ENCODE assay signal across 15 cellular contexts in genomic region chr19:20471441-20471840, GRCh38.
DNase-seq lines count a peak whose midpoint lies in the region; ATAC-seq and TF ChIP-seq lines count a peak whose summit lies in the region.
"Had no signal": no experiment of that assay in that cellular context is flagged by ENCODE, and none has a peak within 500 bp of the region (broad histone marks: within the 10 kb centered on the region; RNA-seq: fewer than 3 reads in every experiment).

No MANE protein-coding gene starts in this region.

- H3K4me3 Mint-ChIP-seq in GM23338, result no peak overlapping the region
- H3K4me3 Mint-ChIP-seq: CD4-positive, alpha-beta memory T cell had no signal

- H3K4me3 ChIP-seq in GM23338 (no peak overlapping the region), lung (no peak overlapping the region), upper lobe of right lung (peak overlapping the region; percentile 13)

- H3K27me3 ChIP-seq in GM23338 (ENCODE audit: insufficient read depth), result no peaks in the 10 kb centered on the region
- H3K27me3 ChIP-seq in lung (ENCODE audit: control insufficient read depth, insufficient read depth), result no peaks in the 10 kb centered on the region
- no peaks in the 10 kb centered on the region for H3K27me3 ChIP-seq in upper lobe of right lung

- H3K4me1 Mint-ChIP-seq in GM23338, result peaks cover 7% of the 10 kb centered on the region
- H3K4me1 Mint-ChIP-seq: CD4-positive, alpha-beta memory T cell had no signal

- H3F3A ChIP-seq in GM23338 (replicated peaks; ENCODE audit: low read depth), result no peaks in the 10 kb centered on the region

- H3K27ac ChIP-seq in GM23338 (ENCODE audit: low read depth), result no peak overlapping the region
- H3K27ac ChIP-seq in lung (ENCODE audit: low read depth in 1 of 2, low read length in 1 of 2), result no peak overlapping the region
- no peak overlapping the region for H3K27ac ChIP-seq in upper lobe of right lung

- H2AFZ ChIP-seq in GM23338, result peak overlapping the region; percentile 66; the same call in 1 of the 2 replicates

- peaks cover 3% of the 10 kb centered on the region; the same call in 1 of the 3 replicates for H3K9me3 Mint-ChIP-seq in GM23338

- no peak overlapping the region for H3K27ac Mint-ChIP-seq in GM23338
- H3K27ac Mint-ChIP-seq: CD4-positive, alpha-beta memory T cell had no signal

- H3K9me3 ChIP-seq in lung (ENCODE audit: control insufficient read depth in 2 of 2, insufficient read depth in 1 of 2, low read length in 1 of 2) (peaks cover 0 to 19% of the 10 kb centered on the region in 2 donors), upper lobe of right lung (no peaks in the 10 kb centered on the region)

- H3K4me2 ChIP-seq in GM23338, result no peak overlapping the region

- ATAC-seq in GM23338, result no peak
- no peak for ATAC-seq in lung (ENCODE audit: insufficient read depth, low FRiP score)
- no peak for ATAC-seq in upper lobe of right lung

- TF ChIP-seq CTCF in GM23338 (conservative IDR thresholded peaks at IDR 0.05; ENCODE audit: low read depth in 2 of 2), result no peak
- TF ChIP-seq CTCF in lung (IDR thresholded peaks at IDR 0.05; ENCODE audit: control extremely low read depth, extremely low read depth), result no peak
- no peak for TF ChIP-seq CTCF in upper lobe of right lung (IDR thresholded peaks at IDR 0.05)

- 51 to 63% methylated on average over 4 of the region's 4 CpGs for WGBS in lung, 2 donors

- H3K36me3 Mint-ChIP-seq in GM23338 (ENCODE audit: low read depth), result no peaks in the 10 kb centered on the region; the same call in 2 of the 3 replicates

- H4K20me1 ChIP-seq in GM23338 (replicated peaks; ENCODE audit: insufficient read depth), result no peaks in the 10 kb centered on the region

- H3K79me2 ChIP-seq in GM23338 (replicated peaks; ENCODE audit: insufficient read depth), result no peaks in the 10 kb centered on the region

- peaks cover 6% of the 10 kb centered on the region; the same call in 1 of the 2 replicates for H3K9me2 ChIP-seq in GM23338 (ENCODE audit: insufficient read depth)

- intact Hi-C loops in upper lobe of right lung (cut with DNase I), result no loop called here

- H3K4me1 ChIP-seq in GM23338 (ENCODE audit: insufficient read depth) (peaks cover 5% of the 10 kb centered on the region; the same call in 1 of the 2 replicates), lung (ENCODE audit: control insufficient read depth in 2 of 2, insufficient read depth in 2 of 2, low read length in 2 of 2) (no peaks in the 10 kb centered on the region), upper lobe of right lung (peaks cover 5% of the 10 kb centered on the region)

- DNase-seq in GM23338 (ENCODE audit: low spot score) (no peak), lung (ENCODE audit: low spot score) (peak; percentile 36), upper lobe of right lung (no peak), globus pallidus (ENCODE audit: low spot score) (no peak), NCI-H526 (lab: John Stamatoyannopoulos, UW) (no peak), GF-D8 (lab: John Stamatoyannopoulos, UW) (no peak)
- DNase-seq: C1 segment of cervical spinal cord; Calu3; CD4-positive, alpha-beta memory T cell; COR-L47; DMS53; EL; GDM1; H7; HCEC 1CT had no signal

- H3K27me3 Mint-ChIP-seq in GM23338 (ENCODE audit: insufficient read depth, low read depth, poor library complexity), result peaks cover 2% of the 10 kb centered on the region
- H3K27me3 Mint-ChIP-seq: CD4-positive, alpha-beta memory T cell had no signal

- H3K36me3 ChIP-seq in GM23338 (ENCODE audit: insufficient read depth) (no peaks in the 10 kb centered on the region), lung (ENCODE audit: control insufficient read depth in 2 of 2, insufficient read depth in 2 of 2, low read length in 2 of 2) (no peaks in the 10 kb centered on the region), upper lobe of right lung (no peaks in the 10 kb centered on the region)

TF ChIP-seq in GM23338, 12 proteins besides CTCF, POLR2A, EP300 and RAD21 (continues in another document):
- TF ChIP-seq ZNF331 (CRISPR knock-in tag; IDR thresholded peaks at IDR 0.05; ENCODE audit: low read depth), result no peak
- no peak for TF ChIP-seq ETS1 (IDR thresholded peaks at IDR 0.05)
- no peak for TF ChIP-seq CREB1 (CRISPR knock-in tag; IDR thresholded peaks at IDR 0.05; ENCODE audit: low read depth)
- no peak for TF ChIP-seq ZNF114 (CRISPR knock-in tag; IDR thresholded peaks at IDR 0.05)
- TF ChIP-seq ZNF462 (CRISPR knock-in tag; IDR thresholded peaks at IDR 0.05), result no peak
- TF ChIP-seq STAT1 (IDR thresholded peaks at IDR 0.05; ENCODE audit: unreplicated experiment), result no peak
- no peak for TF ChIP-seq JUNB (IDR thresholded peaks at IDR 0.05; ENCODE audit: unreplicated experiment)
- no peak for TF ChIP-seq NANOG (IDR thresholded peaks at IDR 0.05; ENCODE audit: borderline replicate concordance)
- TF ChIP-seq EZH2phosphoT487 (IDR thresholded peaks at IDR 0.05; ENCODE audit: unreplicated experiment), result no peak
